In genomic region chr17:51427259-51428255, GRCh38 we compare ENCODE assay signal across 8 cellular contexts.
DNase-seq lines count a peak whose midpoint lies in the region; ATAC-seq and TF ChIP-seq lines count a peak whose summit lies in the region.

No MANE protein-coding gene starts in this region.

- H3K27me3 Mint-ChIP-seq in activated T-cell treated with anti-CD3 and anti-CD28 coated beads, Interleukin-2, amount 50 U/mL, for 72 hours (ENCODE audit: low read depth): no peaks in the 10 kb centered on the region

- H3K4me3 Mint-ChIP-seq in activated T-cell treated with anti-CD3 and anti-CD28 coated beads, Interleukin-2, amount 50 U/mL, for 72 hours: peak overlapping the region; percentile 79 to 86

- DNase-seq in NCI-H82 (lab: John Stamatoyannopoulos, UW): peak; percentile 17
- no peak for DNase-seq in NCI-H82 treated with DMSO at 0.1 percent for 48 hours (lab: John Stamatoyannopoulos, UW; ENCODE audit: unreplicated experiment)
- DNase-seq in NCI-H2081 (lab: John Stamatoyannopoulos, UW): peak; percentile 40 to 67
- peak; percentile 70 to 71 for DNase-seq in activated T-cell treated with anti-CD3 and anti-CD28 coated beads, Interleukin-2, amount 50 U/mL, for 72 hours
- peak; percentile 28 to 54 for DNase-seq in stimulated activated CD4-positive, alpha-beta T cell treated with anti-CD3 and anti-CD28 coated beads, Interleukin-1b, Interleukin-23, amount 100 ng/mL, for 4 hours (ENCODE audit: low read depth in 2 of 2)
- no peak for DNase-seq in brain microvascular endothelial cell
- no peak for DNase-seq in iPS-NIHi7 (ENCODE audit: extremely low spot score)
- no peak for DNase-seq in DMS 273 (lab: John Stamatoyannopoulos, UW; ENCODE audit: unreplicated experiment)

- peak; percentile 85 to 88 for ATAC-seq in activated T-cell treated with anti-CD3 and anti-CD28 coated beads, Interleukin-2, amount 50 U/mL, for 72 hours (replicated peaks in 1 of 2)

- H3K36me3 Mint-ChIP-seq in activated T-cell treated with anti-CD3 and anti-CD28 coated beads, Interleukin-2, amount 50 U/mL, for 72 hours (ENCODE audit: insufficient read depth in 2 of 2): peaks cover 1% of the 10 kb centered on the region in 2 donors

- in situ Hi-C loops in brain microvascular endothelial cell (cut with HindIII; ENCODE audit: low pct_ligation_motif_present, low sequenced_read_pairs): no loop called here

- no peak for TF ChIP-seq CTCF in brain microvascular endothelial cell (IDR thresholded peaks at IDR 0.05; ENCODE audit: low read depth, low read length, missing control alignments)

- H3K4me1 Mint-ChIP-seq in activated T-cell treated with anti-CD3 and anti-CD28 coated beads, Interleukin-2, amount 50 U/mL, for 72 hours (ENCODE audit: low read depth): peaks cover 55% of the 10 kb centered on the region

- H3K27ac Mint-ChIP-seq in activated T-cell treated with anti-CD3 and anti-CD28 coated beads, Interleukin-2, amount 50 U/mL, for 72 hours: peak overlapping the region; percentile 46

- no peaks in the 10 kb centered on the region for H3K9me3 Mint-ChIP-seq in activated T-cell treated with anti-CD3 and anti-CD28 coated beads, Interleukin-2, amount 50 U/mL, for 72 hours

- no peaks in the 10 kb centered on the region for H3K27me3 ChIP-seq in brain microvascular endothelial cell (replicated peaks)

- H3K36me3 ChIP-seq in brain microvascular endothelial cell (replicated peaks): no peaks in the 10 kb centered on the region

- H3K27ac ChIP-seq in brain microvascular endothelial cell: no peak overlapping the region

- H3K4me3 ChIP-seq in brain microvascular endothelial cell (ENCODE audit: low read depth, low read length): no peak overlapping the region

Comparison
In these comparisons a context has a peak if more than half of its experiments do, and no peak if none do; other contexts are left out.
1. DNase-seq: peak in NCI-H82 (single experiment), NCI-H2081 (2 of 2), activated T-cell treated with anti-CD3 and anti-CD28 coated beads, Interleukin-2, amount 50 U/mL, for 72 hours (2 of 2) and stimulated activated CD4-positive, alpha-beta T cell treated with anti-CD3 and anti-CD28 coated beads, Interleukin-1b, Interleukin-23, amount 100 ng/mL, for 4 hours (2 of 2); none in NCI-H82 treated with DMSO at 0.1 percent for 48 hours (single experiment), brain microvascular endothelial cell (single experiment), iPS-NIHi7 (single experiment) and DMS 273 (single experiment).